ENCODE assay signal across 8 cellular contexts in the genomic region with DNA sequence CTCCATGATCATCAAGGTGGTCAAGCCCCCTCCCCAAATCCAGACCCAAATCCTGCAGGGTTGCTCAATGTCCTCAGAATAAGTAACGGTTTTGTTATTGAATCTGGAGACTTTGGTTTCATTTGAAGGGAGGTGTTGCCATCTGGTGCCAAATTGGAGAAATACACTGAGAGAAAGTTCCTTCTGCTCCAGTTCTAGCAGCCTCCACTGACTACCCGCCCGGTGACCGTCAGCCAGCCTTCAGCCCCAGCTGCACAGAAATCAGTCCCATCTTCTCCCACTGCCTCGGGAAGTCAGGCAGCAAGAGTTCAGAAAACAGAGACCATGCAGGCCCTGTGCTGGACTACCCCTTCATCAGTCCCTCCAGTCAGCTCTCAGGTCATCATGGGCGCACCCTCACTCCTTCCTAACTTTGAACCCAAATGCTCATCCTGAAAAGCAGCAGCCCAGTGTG. TPM values are rescaled to one million over a fixed set of nuclear protein-coding genes. Genes with fewer than 3 reads are reported as not detected.
DNase-seq lines count a peak whose midpoint lies in the region; ATAC-seq and TF ChIP-seq lines count a peak whose summit lies in the region.

No MANE protein-coding gene starts in this region.

- no peaks in the 10 kb centered on the region for H3K9me2 ChIP-seq in OCI-LY7 (ENCODE audit: insufficient read depth, low read length)
- no peaks in the 10 kb centered on the region for H3K9me2 ChIP-seq in hepatocyte (replicated peaks; ENCODE audit: insufficient read depth)

- POLR2A ChIA-PET in OCI-LY7 (lab: Charles Lee): interaction anchor here (0.6 to 1.0 kb wide), 2 partner anchors 46 to 151 kb away, joined by 3 read pairs; no protein-coding TSS in a partner anchor

- H3K36me3 ChIP-seq in OCI-LY7 (ENCODE audit: insufficient read depth, low read length) (no peaks in the 10 kb centered on the region), hepatocyte (replicated peaks; ENCODE audit: insufficient read depth, low read depth) (no peaks in the 10 kb centered on the region)

- H4K20me1 ChIP-seq in OCI-LY7 (ENCODE audit: insufficient read depth, low read length) (no peaks in the 10 kb centered on the region), hepatocyte (ENCODE audit: insufficient read depth, poor library complexity, severe bottlenecking) (no peaks in the 10 kb centered on the region)

- DNase-seq in AG08395 (ENCODE audit: low spot score) (peak; percentile 81), HuH-7 (ENCODE audit: low spot score) (peak; percentile 40), OCI-LY7 (ENCODE audit: low spot score) (peak; percentile 52), astrocyte of the hippocampus (ENCODE audit: low read depth, low spot score) (peak; percentile 81), hepatocyte (ENCODE audit: low spot score) (peak; percentile 70)
- peak; percentile 9 to 40 for DNase-seq in stimulated activated CD4-positive, alpha-beta T cell treated with anti-CD3 and anti-CD28 coated beads, Interleukin-2, amount 100 ng/mL, for 24 hours

- H3K4me3 ChIP-seq in OCI-LY7 (ENCODE audit: low read depth, low read length, poor library complexity, severe bottlenecking): no peak overlapping the region
- H3K4me3 ChIP-seq in hepatocyte: no peak overlapping the region

- no peak overlapping the region for H3K4me2 ChIP-seq in OCI-LY7 (ENCODE audit: low read length)
- H3K4me2 ChIP-seq in hepatocyte: no peak overlapping the region

- H3K9me3 ChIP-seq in OCI-LY7 (ENCODE audit: low read length) (no peaks in the 10 kb centered on the region), hepatocyte (ENCODE audit: low read depth) (no peaks in the 10 kb centered on the region)

- H3K79me2 ChIP-seq in OCI-LY7 (ENCODE audit: insufficient read depth, low read depth, low read length) (no peaks in the 10 kb centered on the region), hepatocyte (no peaks in the 10 kb centered on the region)

- H2AFZ ChIP-seq in OCI-LY7 (ENCODE audit: low read length): no peak overlapping the region; the same call in 1 of the 2 replicates
- no peak overlapping the region for H2AFZ ChIP-seq in hepatocyte

- ATAC-seq in HG02981 (IDR thresholded peaks at IDR 0.05; ENCODE audit: unreplicated experiment): no peak

- no TSS peak for BruUV-seq in OCI-LY7 (replicated peaks; lab: Mats Ljungman, UMichigan)

- intact Hi-C loops in OCI-LY7 (cut with micrococcal nuclease; ENCODE audit: unreplicated experiment): loop anchor here (1.0 kb wide), 2 partner anchors 217 to 246 kb away; no protein-coding TSS in a partner anchor

- WGBS in hepatocyte (ENCODE audit: low lambda C conversion rate, missing lambda C conversion rate): 24% methylated on average over 6 of the region's 6 CpGs

- H3K4me1 ChIP-seq in OCI-LY7 (ENCODE audit: insufficient read depth, low read length, poor library complexity, severe bottlenecking) (no peaks in the 10 kb centered on the region), hepatocyte (ENCODE audit: insufficient read depth) (peaks cover 23% of the 10 kb centered on the region)

- H3K27ac ChIP-seq in OCI-LY7 (ENCODE audit: low read depth, low read length, poor library complexity, severe bottlenecking): no peak overlapping the region
- H3K27ac ChIP-seq in hepatocyte: no peak overlapping the region

- CTCF ChIA-PET in OCI-LY7 (lab: Charles Lee; ENCODE audit: unreplicated experiment): interaction anchor here (1.1 to 2.5 kb wide), 2 partner anchors 216 to 218 kb away, joined by 4 to 11 read pairs; no protein-coding TSS in a partner anchor

- peak; percentile 68 for TF ChIP-seq CTCF in GM12872 (IDR thresholded peaks at IDR 0.05; ENCODE audit: insufficient read depth, low read depth, low read length)
- peak; percentile 88 for TF ChIP-seq CTCF in OCI-LY7 (conservative IDR thresholded peaks at IDR 0.05; ENCODE audit: low read length)
- TF ChIP-seq CTCF in hepatocyte (IDR thresholded peaks at IDR 0.05; ENCODE audit: poor library complexity): peak; percentile 81

- H3K27me3 ChIP-seq in hepatocyte: no peaks in the 10 kb centered on the region

RNA-seq across cellular contexts. Expression of gene PKDCC, which starts 38.7 kb away (rescaled TPM):
- not detected in 2 replicates for total RNA-seq in OCI-LY7 (2014; rRNA removed; shearing (Covaris generic))
- not detected in 2 replicates for total RNA-seq in OCI-LY7 (2022)
- 278 and 339 TPM in 2 replicates for total RNA-seq in hepatocyte
- polyA plus RNA-seq in hepatocyte: 270 and 281 TPM in 2 replicates

Comparison
In these comparisons a context has a peak if more than half of its experiments do, and no peak if none do; other contexts are left out.
1. DNase-seq: peak in every context shown above with its lines; median percentile 81 in AG08395; 81 in astrocyte of the hippocampus; 70 in hepatocyte; 52 in OCI-LY7; 40 in HuH-7; 24 in stimulated activated CD4-positive, alpha-beta T cell treated with anti-CD3 and anti-CD28 coated beads, Interleukin-2, amount 100 ng/mL, for 24 hours.
2. RNA of gene PKDCC, which starts 38.7 kb away (total RNA-seq): 278 to 339 TPM in hepatocyte; not detected in OCI-LY7; every median in the first group is over 100 times any median in the second.
3. Peak in every context shown above with its lines, with median percentiles within 50 percentile points of each other: CTCF ChIP-seq.